In genomic region chr1:213486488-213486887, GRCh38 we compare ENCODE assay signal across 6 cellular contexts.
"Had no signal": no experiment of that assay in that cellular context is flagged by ENCODE, and none has a peak within 500 bp of the region (broad histone marks: within the 10 kb centered on the region; RNA-seq: fewer than 3 reads in every experiment).

No MANE protein-coding gene starts in this region.

- H3K27ac ChIP-seq: HL-60 had no signal

- H3K4me3 ChIP-seq: K562 had no signal

- ATAC-seq: K562 had no signal

- H3K4me3 Mint-ChIP-seq: IgD-negative memory B cell had no signal

- H3K27ac Mint-ChIP-seq: IgD-negative memory B cell had no signal

- FAIRE-seq: HTR-8/SVneo, K562 had no signal

- DNase-seq: IMR-90, KBM-7 had no signal

- H3K4me1 Mint-ChIP-seq: IgD-negative memory B cell had no signal
